ENCODE assay signal across 17 cellular contexts in the genomic region with DNA sequence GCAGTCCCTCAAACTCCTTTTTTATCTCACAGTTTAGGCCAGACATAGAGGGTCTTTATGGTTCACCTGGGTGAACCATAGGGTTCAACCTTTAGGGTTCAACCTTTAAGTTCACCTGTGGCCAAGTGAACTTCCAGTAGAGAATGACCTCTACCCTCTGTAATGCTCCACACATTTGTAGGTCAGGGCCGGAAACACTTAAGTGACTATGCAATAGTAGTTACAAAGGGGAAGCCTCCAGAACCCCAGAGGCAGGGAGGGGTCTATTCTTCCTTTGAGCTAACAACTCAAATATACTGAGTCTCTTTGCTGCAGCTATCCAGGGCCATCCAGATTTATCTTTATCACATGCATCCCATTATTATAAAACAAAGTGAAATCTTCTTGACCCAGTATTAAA.
"Had no signal": no experiment of that assay in that cellular context is flagged by ENCODE, and none has a peak within 500 bp of the region (broad histone marks: within the 10 kb centered on the region; RNA-seq: fewer than 3 reads in every experiment).

No MANE protein-coding gene starts in this region.

- H3K9me3 ChIP-seq: ovary, testis had no signal

- H3K4me3 ChIP-seq: cardiac muscle cell, ovary, testis had no signal

- H3K27me3 ChIP-seq: cardiac muscle cell, ovary, testis had no signal

- H3K27ac ChIP-seq: cardiac muscle cell, ovary, testis, VCaP had no signal

- ATAC-seq: left cardiac atrium; stimulated activated naive CD8-positive, alpha-beta T cell treated with anti-CD3 and anti-CD28 coated beads, Interleukin-15, amount 100 ng/mL, for 72 hours had no signal

- H3K36me3 ChIP-seq: cardiac muscle cell, ovary had no signal

- H3K4me1 ChIP-seq: testis had no signal

- DNase-seq: activated CD4-positive, alpha-beta memory T cell treated with anti-CD3 and anti-CD28 coated beads, Interleukin-2, amount 10 ng/mL, durations not matched to agents 7 days and 5 days; activated naive CD4-positive, alpha-beta T cell treated with anti-CD3 and anti-CD28 coated beads, Interleukin-2, amount 50 U/mL, for 16 hours; activated T-cell treated with anti-CD3 and anti-CD28 coated beads, Interleukin-2, amount 50 U/mL, for 24 hours; effector CD4-positive, alpha-beta T cell; foreskin fibroblast; hypothalamus; immature natural killer cell; left cardiac atrium; ovary; stimulated activated CD4-positive, alpha-beta T cell treated with anti-CD3 and anti-CD28 coated beads, Interleukin-1b, Interleukin-23, amount 100 ng/mL, for 48 hours; stimulated activated naive CD8-positive, alpha-beta T cell treated with anti-CD3 and anti-CD28 coated beads, Interleukin-15, amount 100 ng/mL, for 72 hours; T-helper 1 cell; T1000; testis had no signal

- FAIRE-seq: colon had no signal
